In the genomic region with DNA sequence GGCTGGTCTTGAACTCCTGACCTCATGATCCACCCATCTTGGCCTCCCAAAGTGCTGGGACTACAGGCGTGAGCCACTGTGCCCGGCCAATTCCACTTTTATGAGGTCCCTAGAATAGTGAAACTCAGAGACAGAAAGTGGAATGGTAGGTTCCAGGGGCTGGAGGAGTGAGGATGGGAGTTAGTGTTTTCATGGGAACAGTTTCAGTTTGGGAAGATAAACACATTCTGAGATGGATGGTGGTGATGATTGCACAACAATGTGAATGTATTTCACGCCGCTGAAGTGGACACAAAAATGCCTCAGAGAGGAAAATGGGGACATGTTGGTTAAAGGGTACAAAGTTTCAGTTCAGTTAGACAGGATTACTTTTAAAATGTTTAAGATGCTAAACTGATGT, we compare ENCODE assay signal across 3 cellular contexts.
TF ChIP-seq lines count a peak whose summit lies in the region.

No MANE protein-coding gene starts in this region.

TF ChIP-seq in HEK293, 187 proteins besides CTCF, POLR2A, EP300 and RAD21:
- TF ChIP-seq YY1 (tag by site-specific recombination; IDR thresholded peaks at IDR 0.05): no peak
- no peak for TF ChIP-seq ZEB2 (tag by site-specific recombination; IDR thresholded peaks at IDR 0.05)
- TF ChIP-seq, protein P1, sequence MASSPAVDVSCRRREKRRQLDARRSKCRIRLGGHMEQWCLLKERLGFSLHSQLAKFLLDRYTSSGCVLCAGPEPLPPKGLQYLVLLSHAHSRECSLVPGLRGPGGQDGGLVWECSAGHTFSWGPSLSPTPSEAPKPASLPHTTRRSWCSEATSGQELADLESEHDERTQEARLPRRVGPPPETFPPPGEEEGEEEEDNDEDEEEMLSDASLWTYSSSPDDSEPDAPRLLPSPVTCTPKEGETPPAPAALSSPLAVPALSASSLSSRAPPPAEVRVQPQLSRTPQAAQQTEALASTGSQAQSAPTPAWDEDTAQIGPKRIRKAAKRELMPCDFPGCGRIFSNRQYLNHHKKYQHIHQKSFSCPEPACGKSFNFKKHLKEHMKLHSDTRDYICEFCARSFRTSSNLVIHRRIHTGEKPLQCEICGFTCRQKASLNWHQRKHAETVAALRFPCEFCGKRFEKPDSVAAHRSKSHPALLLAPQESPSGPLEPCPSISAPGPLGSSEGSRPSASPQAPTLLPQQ (tag by site-specific recombination; IDR thresholded peaks at IDR 0.05): no peak
- TF ChIP-seq, protein P2, sequence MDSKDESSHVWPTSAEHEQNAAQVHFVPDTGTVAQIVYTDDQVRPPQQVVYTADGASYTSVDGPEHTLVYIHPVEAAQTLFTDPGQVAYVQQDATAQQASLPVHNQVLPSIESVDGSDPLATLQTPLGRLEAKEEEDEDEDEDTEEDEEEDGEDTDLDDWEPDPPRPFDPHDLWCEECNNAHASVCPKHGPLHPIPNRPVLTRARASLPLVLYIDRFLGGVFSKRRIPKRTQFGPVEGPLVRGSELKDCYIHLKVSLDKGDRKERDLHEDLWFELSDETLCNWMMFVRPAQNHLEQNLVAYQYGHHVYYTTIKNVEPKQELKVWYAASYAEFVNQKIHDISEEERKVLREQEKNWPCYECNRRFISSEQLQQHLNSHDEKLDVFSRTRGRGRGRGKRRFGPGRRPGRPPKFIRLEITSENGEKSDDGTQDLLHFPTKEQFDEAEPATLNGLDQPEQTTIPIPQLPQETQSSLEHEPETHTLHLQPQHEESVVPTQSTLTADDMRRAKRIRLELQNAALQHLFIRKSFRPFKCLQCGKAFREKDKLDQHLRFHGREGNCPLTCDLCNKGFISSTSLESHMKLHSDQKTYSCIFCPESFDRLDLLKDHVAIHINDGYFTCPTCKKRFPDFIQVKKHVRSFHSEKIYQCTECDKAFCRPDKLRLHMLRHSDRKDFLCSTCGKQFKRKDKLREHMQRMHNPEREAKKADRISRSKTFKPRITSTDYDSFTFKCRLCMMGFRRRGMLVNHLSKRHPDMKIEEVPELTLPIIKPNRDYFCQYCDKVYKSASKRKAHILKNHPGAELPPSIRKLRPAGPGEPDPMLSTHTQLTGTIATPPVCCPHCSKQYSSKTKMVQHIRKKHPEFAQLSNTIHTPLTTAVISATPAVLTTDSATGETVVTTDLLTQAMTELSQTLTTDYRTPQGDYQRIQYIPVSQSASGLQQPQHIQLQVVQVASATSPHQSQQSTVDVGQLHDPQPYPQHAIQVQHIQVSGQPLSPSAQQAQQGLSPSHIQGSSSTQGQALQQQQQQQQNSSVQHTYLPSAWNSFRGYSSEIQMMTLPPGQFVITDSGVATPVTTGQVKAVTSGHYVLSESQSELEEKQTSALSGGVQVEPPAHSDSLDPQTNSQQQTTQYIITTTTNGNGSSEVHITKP (tag by site-specific recombination; IDR thresholded peaks at IDR 0.05): peak; percentile 63
- no peak for TF ChIP-seq ZFP37 (tag by site-specific recombination; IDR thresholded peaks at IDR 0.05)
- TF ChIP-seq ZFP41 (tag by site-specific recombination; IDR thresholded peaks at IDR 0.05; ENCODE audit: borderline replicate concordance): no peak
- TF ChIP-seq, protein P3, sequence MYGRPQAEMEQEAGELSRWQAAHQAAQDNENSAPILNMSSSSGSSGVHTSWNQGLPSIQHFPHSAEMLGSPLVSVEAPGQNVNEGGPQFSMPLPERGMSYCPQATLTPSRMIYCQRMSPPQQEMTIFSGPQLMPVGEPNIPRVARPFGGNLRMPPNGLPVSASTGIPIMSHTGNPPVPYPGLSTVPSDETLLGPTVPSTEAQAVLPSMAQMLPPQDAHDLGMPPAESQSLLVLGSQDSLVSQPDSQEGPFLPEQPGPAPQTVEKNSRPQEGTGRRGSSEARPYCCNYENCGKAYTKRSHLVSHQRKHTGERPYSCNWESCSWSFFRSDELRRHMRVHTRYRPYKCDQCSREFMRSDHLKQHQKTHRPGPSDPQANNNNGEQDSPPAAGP (tag by site-specific recombination; IDR thresholded peaks at IDR 0.05): no peak
TF ChIP-seq in HEK293: peak in this region for 1.

TF ChIP-seq in K562, 482 proteins besides CTCF, POLR2A, EP300 and RAD21:
- TF ChIP-seq DPF2 (IDR thresholded peaks at IDR 0.05) (0 out of 2 replicates have a peak, but pooled peaks have one; percentile 14), CEBPG (CRISPR knock-in tag; IDR thresholded peaks at IDR 0.05) (peak; percentile 37; the same call in 1 of the 2 replicates), CEBPG (tag; conservative IDR thresholded peaks at IDR 0.05 in 1 of 2, IDR thresholded peaks at IDR 0.05 in 1 of 2) (peak; percentile 75 to 92), EP400 (IDR thresholded peaks at IDR 0.05) (no peak), SRSF9 (IDR thresholded peaks at IDR 0.05; ENCODE audit: borderline replicate concordance, low read depth, low read length) (no peak), ZNF384 (IDR thresholded peaks at IDR 0.05; ENCODE audit: low read depth, low read length) (no peak), FOXJ3 (CRISPR knock-in tag; IDR thresholded peaks at IDR 0.05) (no peak), ZNF324 (CRISPR knock-in tag; IDR thresholded peaks at IDR 0.05) (no peak), CEBPB (tag; IDR thresholded peaks at IDR 0.05) (peak; percentile 96), ZNF232 (CRISPR knock-in tag; IDR thresholded peaks at IDR 0.05) (no peak)
- TF ChIP-seq, protein P4, sequence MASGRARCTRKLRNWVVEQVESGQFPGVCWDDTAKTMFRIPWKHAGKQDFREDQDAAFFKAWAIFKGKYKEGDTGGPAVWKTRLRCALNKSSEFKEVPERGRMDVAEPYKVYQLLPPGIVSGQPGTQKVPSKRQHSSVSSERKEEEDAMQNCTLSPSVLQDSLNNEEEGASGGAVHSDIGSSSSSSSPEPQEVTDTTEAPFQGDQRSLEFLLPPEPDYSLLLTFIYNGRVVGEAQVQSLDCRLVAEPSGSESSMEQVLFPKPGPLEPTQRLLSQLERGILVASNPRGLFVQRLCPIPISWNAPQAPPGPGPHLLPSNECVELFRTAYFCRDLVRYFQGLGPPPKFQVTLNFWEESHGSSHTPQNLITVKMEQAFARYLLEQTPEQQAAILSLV (tag; IDR thresholded peaks at IDR 0.05): peak; percentile 55; the same call in 1 of the 2 replicates
- TF ChIP-seq, protein P5, sequence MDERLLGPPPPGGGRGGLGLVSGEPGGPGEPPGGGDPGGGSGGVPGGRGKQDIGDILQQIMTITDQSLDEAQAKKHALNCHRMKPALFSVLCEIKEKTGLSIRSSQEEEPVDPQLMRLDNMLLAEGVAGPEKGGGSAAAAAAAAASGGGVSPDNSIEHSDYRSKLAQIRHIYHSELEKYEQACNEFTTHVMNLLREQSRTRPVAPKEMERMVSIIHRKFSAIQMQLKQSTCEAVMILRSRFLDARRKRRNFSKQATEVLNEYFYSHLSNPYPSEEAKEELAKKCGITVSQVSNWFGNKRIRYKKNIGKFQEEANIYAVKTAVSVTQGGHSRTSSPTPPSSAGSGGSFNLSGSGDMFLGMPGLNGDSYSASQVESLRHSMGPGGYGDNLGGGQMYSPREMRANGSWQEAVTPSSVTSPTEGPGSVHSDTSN (CRISPR knock-in tag; IDR thresholded peaks at IDR 0.05; ENCODE audit: low read depth): no peak
- TF ChIP-seq, protein P5 (tag; conservative IDR thresholded peaks at IDR 0.05; ENCODE audit: low read depth): peak; percentile 19; the same call in 1 of the 2 replicates

TF ChIP-seq in HepG2, 621 proteins besides CTCF, POLR2A, EP300 and RAD21:
- TF ChIP-seq PITX1 (CRISPR knock-in tag; IDR thresholded peaks at IDR 0.05) (no peak), HMG20A (CRISPR knock-in tag; IDR thresholded peaks at IDR 0.05; ENCODE audit: borderline replicate concordance) (no peak), FOXA3 (CRISPR knock-in tag; IDR thresholded peaks at IDR 0.05) (peak; percentile 53), HOXA3 (CRISPR knock-in tag; IDR thresholded peaks at IDR 0.05) (peak; percentile 18; the same call in 1 of the 2 replicates), SOX5 (CRISPR knock-in tag; IDR thresholded peaks at IDR 0.05; ENCODE audit: borderline replicate concordance) (peak; percentile 23; the same call in 1 of the 2 replicates), FOXP1 (IDR thresholded peaks at IDR 0.05) (no peak), FOXP1 (CRISPR knock-in tag; IDR thresholded peaks at IDR 0.05) (0 out of 2 replicates have a peak, but pooled peaks have one; percentile 32), GATAD2A (CRISPR knock-in tag; IDR thresholded peaks at IDR 0.05) (peak; percentile 46; the same call in 1 of the 2 replicates), TEAD3 (CRISPR knock-in tag; optimal IDR thresholded peaks at IDR 0.05; ENCODE audit: borderline replicate concordance) (peak; percentile 30), IRF2 (CRISPR knock-in tag; IDR thresholded peaks at IDR 0.05) (0 out of 2 replicates have a peak, but pooled peaks have one; percentile 40), MED1 (CRISPR knock-in tag; IDR thresholded peaks at IDR 0.05) (0 out of 2 replicates have a peak, but pooled peaks have one; percentile 15), ZNF224 (CRISPR knock-in tag; IDR thresholded peaks at IDR 0.05) (no peak), ZNF644 (CRISPR knock-in tag; IDR thresholded peaks at IDR 0.05; ENCODE audit: low read depth) (0 out of 2 replicates have a peak, but pooled peaks have one; percentile 9), CEBPG (CRISPR knock-in tag; IDR thresholded peaks at IDR 0.05) (peak; percentile 95), ARNT (IDR thresholded peaks at IDR 0.05) (no peak), CEBPB (IDR thresholded peaks at IDR 0.05; ENCODE audit: borderline replicate concordance, low read depth, low read length) (peak; percentile 97)
- TF ChIP-seq, protein P6, sequence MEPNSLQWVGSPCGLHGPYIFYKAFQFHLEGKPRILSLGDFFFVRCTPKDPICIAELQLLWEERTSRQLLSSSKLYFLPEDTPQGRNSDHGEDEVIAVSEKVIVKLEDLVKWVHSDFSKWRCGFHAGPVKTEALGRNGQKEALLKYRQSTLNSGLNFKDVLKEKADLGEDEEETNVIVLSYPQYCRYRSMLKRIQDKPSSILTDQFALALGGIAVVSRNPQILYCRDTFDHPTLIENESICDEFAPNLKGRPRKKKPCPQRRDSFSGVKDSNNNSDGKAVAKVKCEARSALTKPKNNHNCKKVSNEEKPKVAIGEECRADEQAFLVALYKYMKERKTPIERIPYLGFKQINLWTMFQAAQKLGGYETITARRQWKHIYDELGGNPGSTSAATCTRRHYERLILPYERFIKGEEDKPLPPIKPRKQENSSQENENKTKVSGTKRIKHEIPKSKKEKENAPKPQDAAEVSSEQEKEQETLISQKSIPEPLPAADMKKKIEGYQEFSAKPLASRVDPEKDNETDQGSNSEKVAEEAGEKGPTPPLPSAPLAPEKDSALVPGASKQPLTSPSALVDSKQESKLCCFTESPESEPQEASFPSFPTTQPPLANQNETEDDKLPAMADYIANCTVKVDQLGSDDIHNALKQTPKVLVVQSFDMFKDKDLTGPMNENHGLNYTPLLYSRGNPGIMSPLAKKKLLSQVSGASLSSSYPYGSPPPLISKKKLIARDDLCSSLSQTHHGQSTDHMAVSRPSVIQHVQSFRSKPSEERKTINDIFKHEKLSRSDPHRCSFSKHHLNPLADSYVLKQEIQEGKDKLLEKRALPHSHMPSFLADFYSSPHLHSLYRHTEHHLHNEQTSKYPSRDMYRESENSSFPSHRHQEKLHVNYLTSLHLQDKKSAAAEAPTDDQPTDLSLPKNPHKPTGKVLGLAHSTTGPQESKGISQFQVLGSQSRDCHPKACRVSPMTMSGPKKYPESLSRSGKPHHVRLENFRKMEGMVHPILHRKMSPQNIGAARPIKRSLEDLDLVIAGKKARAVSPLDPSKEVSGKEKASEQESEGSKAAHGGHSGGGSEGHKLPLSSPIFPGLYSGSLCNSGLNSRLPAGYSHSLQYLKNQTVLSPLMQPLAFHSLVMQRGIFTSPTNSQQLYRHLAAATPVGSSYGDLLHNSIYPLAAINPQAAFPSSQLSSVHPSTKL (CRISPR knock-in tag; IDR thresholded peaks at IDR 0.05): 0 out of 2 replicates have a peak, but pooled peaks have one; percentile 8
- TF ChIP-seq, protein P7, sequence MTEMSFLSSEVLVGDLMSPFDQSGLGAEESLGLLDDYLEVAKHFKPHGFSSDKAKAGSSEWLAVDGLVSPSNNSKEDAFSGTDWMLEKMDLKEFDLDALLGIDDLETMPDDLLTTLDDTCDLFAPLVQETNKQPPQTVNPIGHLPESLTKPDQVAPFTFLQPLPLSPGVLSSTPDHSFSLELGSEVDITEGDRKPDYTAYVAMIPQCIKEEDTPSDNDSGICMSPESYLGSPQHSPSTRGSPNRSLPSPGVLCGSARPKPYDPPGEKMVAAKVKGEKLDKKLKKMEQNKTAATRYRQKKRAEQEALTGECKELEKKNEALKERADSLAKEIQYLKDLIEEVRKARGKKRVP (CRISPR knock-in tag; IDR thresholded peaks at IDR 0.05): peak in 1 of 2 experiments; percentile 85; a peak in 2 of 4 replicates
- TF ChIP-seq, protein P2 (CRISPR knock-in tag; IDR thresholded peaks at IDR 0.05; ENCODE audit: low read depth): 0 out of 2 replicates have a peak, but pooled peaks have one; percentile 32
